9 cellular contexts compared by ENCODE assay signal in the genomic region with DNA sequence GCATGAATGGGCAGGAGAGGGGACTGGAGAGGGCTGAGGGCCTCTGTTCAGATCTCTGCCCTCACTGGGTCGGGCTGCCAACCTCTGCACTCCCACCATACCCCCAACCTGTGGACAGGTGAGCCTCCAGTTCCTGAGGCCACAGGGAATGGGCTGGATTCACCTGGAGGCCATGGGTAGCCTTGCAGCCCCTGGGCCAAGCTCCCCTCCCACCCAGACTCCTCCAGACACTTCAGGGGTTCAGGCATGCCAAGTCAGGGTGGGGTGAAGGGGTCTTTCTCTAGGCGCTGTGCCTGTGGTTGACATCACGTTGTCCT.
DNase-seq lines count a peak whose midpoint lies in the region; ATAC-seq and TF ChIP-seq lines count a peak whose summit lies in the region.
"Had no signal": no experiment of that assay in that cellular context is flagged by ENCODE, and none has a peak within 500 bp of the region (broad histone marks: within the 10 kb centered on the region; RNA-seq: fewer than 3 reads in every experiment).

No MANE protein-coding gene starts in this region.

- no peaks in the 10 kb centered on the region for H3K9me3 ChIP-seq in heart left ventricle

- H3K9me3 Mint-ChIP-seq in natural killer cell treated with Interleukin-12 subunit alpha and Interleukin-12 subunit beta and Interleukin-15 and Interleukin-18, amount 100 ng/mL, for 72 hours, result no peaks in the 10 kb centered on the region
- H3K9me3 Mint-ChIP-seq: activated naive CD4-positive, alpha-beta T cell treated with anti-CD3 and anti-CD28 coated beads, Interleukin-2, amount 50 U/mL, for 24 hours had no signal

- peaks cover 26 to 42% of the 10 kb centered on the region in 2 donors for H3K4me1 Mint-ChIP-seq in natural killer cell treated with Interleukin-12 subunit alpha and Interleukin-12 subunit beta and Interleukin-15 and Interleukin-18, amount 100 ng/mL, for 72 hours (ENCODE audit: low read depth in 2 of 2)

- no peak for TF ChIP-seq POLR2A in heart left ventricle (IDR thresholded peaks at IDR 0.05)

- peak overlapping the region; percentile 77 to 83 for H3K27ac Mint-ChIP-seq in natural killer cell treated with Interleukin-12 subunit alpha and Interleukin-12 subunit beta and Interleukin-15 and Interleukin-18, amount 100 ng/mL, for 72 hours

- 36 to 55% (median 45%) methylated on average over 2 to 3 of the region's 3 CpGs for WGBS in heart left ventricle, 4 donors
- 64% methylated on average over 3 of the region's 3 CpGs for WGBS in urinary bladder

- no peaks in the 10 kb centered on the region for H3K36me3 Mint-ChIP-seq in natural killer cell treated with Interleukin-12 subunit alpha and Interleukin-12 subunit beta and Interleukin-15 and Interleukin-18, amount 100 ng/mL, for 72 hours
- H3K36me3 Mint-ChIP-seq: activated naive CD4-positive, alpha-beta T cell treated with anti-CD3 and anti-CD28 coated beads, Interleukin-2, amount 50 U/mL, for 24 hours had no signal

- H3K27me3 ChIP-seq in heart left ventricle (no peaks in the 10 kb centered on the region), dorsolateral prefrontal cortex (no peaks in the 10 kb centered on the region)

- DNase-seq in heart left ventricle, result no peak
- DNase-seq in Right ventricle myocardium superior, result no peak
- DNase-seq in dorsolateral prefrontal cortex, result no peak
- no peak for DNase-seq in natural killer cell treated with Interleukin-12 subunit alpha and Interleukin-12 subunit beta and Interleukin-15 and Interleukin-18, amount 100 ng/mL, for 72 hours (ENCODE audit: low spot score)
- DNase-seq in NCI-H526 (lab: John Stamatoyannopoulos, UW), result no peak
- no peak for DNase-seq in NCI-H345 treated with DMSO at 0.1 percent for 48 hours (lab: John Stamatoyannopoulos, UW; ENCODE audit: unreplicated experiment)

- intact Hi-C loops in heart left ventricle (cut with DNase I) (loop anchor here in 4 of 10 donors (2.0 to 5.0 kb wide), 4 partner anchors 43 to 81 kb away; a partner anchor contains a TSS), Right ventricle myocardium superior (cut with DNase I) (loop anchor here (5.0 kb wide), 1 partner anchor 77 kb away; no protein-coding TSS in a partner anchor), dorsolateral prefrontal cortex (cut with DNase I) (loop anchor here (2.0 to 5.0 kb wide), 3 partner anchors 77 to 177 kb away; no protein-coding TSS in a partner anchor)

- H3K4me3 ChIP-seq in heart left ventricle, result peak overlapping the region in 4 of 12 donors; percentile 1 to 25 (median 8)
- no peak overlapping the region for H3K4me3 ChIP-seq in dorsolateral prefrontal cortex
- no peak overlapping the region for H3K4me3 ChIP-seq in urinary bladder (ENCODE audit: low read depth, low read length)

- H3K27ac ChIP-seq in heart left ventricle (peak overlapping the region; percentile 88 to 98 (median 94)), dorsolateral prefrontal cortex (peak overlapping the region in 57 of 59 donors; percentile 9 to 91 (median 83)), urinary bladder (ENCODE audit: low read depth) (peak overlapping the region; percentile 90)

- TF ChIP-seq CTCF in heart left ventricle (IDR thresholded peaks at IDR 0.05), result no peak
- peak in 3 of 56 donors; percentile 1 to 14 (median 8) for TF ChIP-seq CTCF in dorsolateral prefrontal cortex (IDR thresholded peaks at IDR 0.05 in 54 of 56, conservative IDR thresholded peaks at IDR 0.05 in 2 of 56; ENCODE audit: low read depth in 1 of 56, partially characterized antibody in 56 of 56)

- H3K4me3 Mint-ChIP-seq in natural killer cell treated with Interleukin-12 subunit alpha and Interleukin-12 subunit beta and Interleukin-15 and Interleukin-18, amount 100 ng/mL, for 72 hours, result peak overlapping the region; percentile 54
- H3K4me3 Mint-ChIP-seq: activated naive CD4-positive, alpha-beta T cell treated with anti-CD3 and anti-CD28 coated beads, Interleukin-2, amount 50 U/mL, for 24 hours had no signal

- no peaks in the 10 kb centered on the region for H3K27me3 Mint-ChIP-seq in natural killer cell treated with Interleukin-12 subunit alpha and Interleukin-12 subunit beta and Interleukin-15 and Interleukin-18, amount 100 ng/mL, for 72 hours
- H3K27me3 Mint-ChIP-seq: activated naive CD4-positive, alpha-beta T cell treated with anti-CD3 and anti-CD28 coated beads, Interleukin-2, amount 50 U/mL, for 24 hours had no signal

- ATAC-seq in heart left ventricle (no peak), Right ventricle myocardium superior (ENCODE audit: poor library complexity) (no peak), GM19397 (IDR thresholded peaks at IDR 0.05; ENCODE audit: unreplicated experiment) (no peak)
- ATAC-seq in natural killer cell treated with Interleukin-12 subunit alpha and Interleukin-12 subunit beta and Interleukin-15 and Interleukin-18, amount 100 ng/mL, for 72 hours, result no peak

- peaks cover 69 to 100% (median 100%) of the 10 kb centered on the region in 12 donors for H3K4me1 ChIP-seq in heart left ventricle
- peaks cover 9% of the 10 kb centered on the region for H3K4me1 ChIP-seq in urinary bladder (ENCODE audit: insufficient read depth)

- peaks cover 0 to 8% (median 0%) of the 10 kb centered on the region in 9 donors for H3K36me3 ChIP-seq in heart left ventricle
- no peaks in the 10 kb centered on the region for H3K36me3 ChIP-seq in urinary bladder (ENCODE audit: insufficient read depth)
